ENCODE assay signal across 7 cellular contexts in genomic region chr18:5653802-5654201, GRCh38.
"Had no signal": no experiment of that assay in that cellular context is flagged by ENCODE, and none has a peak within 500 bp of the region (broad histone marks: within the 10 kb centered on the region; RNA-seq: fewer than 3 reads in every experiment).

No MANE protein-coding gene starts in this region.

- H3K36me3 ChIP-seq: HAP-1 had no signal

- DNase-seq: H7, HFFc6 had no signal

- H2AFZ ChIP-seq: GM23338 had no signal

- H3K27ac ChIP-seq: HL-60 had no signal

- H3K4me3 ChIP-seq: GM23338, HAP-1 had no signal

- H3K4me2 ChIP-seq: GM23338 had no signal

- H3K4me1 ChIP-seq: HAP-1 had no signal

- H3K9me3 ChIP-seq: HAP-1 had no signal

- FAIRE-seq: HepG2 had no signal

- ATAC-seq: GM23338, HCT116, HepG2 had no signal
